In genomic region chr6:10030942-10031537, GRCh38 we compare ENCODE assay signal across 8 cellular contexts.
DNase-seq lines count a peak whose midpoint lies in the region; ATAC-seq and TF ChIP-seq lines count a peak whose summit lies in the region.

No MANE protein-coding gene starts in this region.

- no peak overlapping the region for H3K27ac Mint-ChIP-seq in glutamatergic neuron (ENCODE audit: unreplicated experiment)

- no peaks in the 10 kb centered on the region for H3K36me3 Mint-ChIP-seq in glutamatergic neuron (ENCODE audit: unreplicated experiment)

- H3K9me3 Mint-ChIP-seq in glutamatergic neuron (ENCODE audit: unreplicated experiment): peaks cover 2% of the 10 kb centered on the region

- peak; percentile 37 for TF ChIP-seq CTCF in AG10803 (conservative IDR thresholded peaks at IDR 0.05; ENCODE audit: low read length)
- peak; percentile 89 for TF ChIP-seq CTCF in glutamatergic neuron (IDR thresholded peaks at IDR 0.05; ENCODE audit: partially characterized antibody, unreplicated experiment)

- no peaks in the 10 kb centered on the region for H3K36me3 ChIP-seq in effector memory CD4-positive, alpha-beta T cell (ENCODE audit: control insufficient read depth, insufficient read depth, low read length)

- DNase-seq in AG10803 (ENCODE audit: low read depth) (no peak), OCI-M1 (lab: John Stamatoyannopoulos, UW) (peak; percentile 76), glutamatergic neuron (no peak), GM19238 (ENCODE audit: insufficient read length, low spot score) (no peak), NCI-H187 (lab: John Stamatoyannopoulos, UW) (no peak)
- no peak for DNase-seq in effector memory CD4-positive, alpha-beta T cell

- H3K27me3 Mint-ChIP-seq in glutamatergic neuron (ENCODE audit: unreplicated experiment): no peaks in the 10 kb centered on the region

- H3K9me3 ChIP-seq in effector memory CD4-positive, alpha-beta T cell (ENCODE audit: control insufficient read depth, low read length): no peaks in the 10 kb centered on the region

- H3K27me3 ChIP-seq in effector memory CD4-positive, alpha-beta T cell (replicated peaks; ENCODE audit: control insufficient read depth, insufficient read depth, low read length, poor library complexity, severe bottlenecking): no peaks in the 10 kb centered on the region

- peak; percentile 58 for ATAC-seq in GM21515 (IDR thresholded peaks at IDR 0.05; ENCODE audit: unreplicated experiment)
- no peak for ATAC-seq in HG02938 (IDR thresholded peaks at IDR 0.05; ENCODE audit: unreplicated experiment)

- no peak overlapping the region for H3K27ac ChIP-seq in effector memory CD4-positive, alpha-beta T cell (ENCODE audit: insufficient read depth, low read length, poor library complexity, severe bottlenecking)

- no peak overlapping the region for H3K4me3 Mint-ChIP-seq in glutamatergic neuron (ENCODE audit: unreplicated experiment)

- no peak overlapping the region for H3K4me3 ChIP-seq in AG10803 (ENCODE audit: low read length)
- H3K4me3 ChIP-seq in effector memory CD4-positive, alpha-beta T cell (ENCODE audit: insufficient read depth, low read depth, low read length, poor library complexity, severe bottlenecking): no peak overlapping the region

- H3K4me1 Mint-ChIP-seq in glutamatergic neuron (ENCODE audit: low read depth, unreplicated experiment): no peaks in the 10 kb centered on the region

- H3K4me1 ChIP-seq in effector memory CD4-positive, alpha-beta T cell (ENCODE audit: control insufficient read depth, insufficient read depth, low read length, poor library complexity, severe bottlenecking): no peaks in the 10 kb centered on the region
